In genomic region chr17:39508987-39509386, GRCh38 we compare ENCODE assay signal across 1 cellular context.
A peak's percentile ranks its signal among the peaks of the same experiment; 100 is the strongest.
TF ChIP-seq lines count a peak whose summit lies in the region.

No MANE protein-coding gene starts in this region.

TF ChIP-seq in HepG2, 621 proteins besides CTCF, POLR2A, EP300 and RAD21 (continued from another document):
- peak; percentile 54 for TF ChIP-seq MAFF (IDR thresholded peaks at IDR 0.05; ENCODE audit: low read depth, low read length)
